Comparison of ENCODE assay signal across 28 cellular contexts in genomic region chr19:2277138-2277537, GRCh38. TPM values are rescaled to one million over a fixed set of nuclear protein-coding genes. Genes with fewer than 3 reads are reported as not detected.
DNase-seq lines count a peak whose midpoint lies in the region; ATAC-seq and TF ChIP-seq lines count a peak whose summit lies in the region.
"Had no signal": no experiment of that assay in that cellular context is flagged by ENCODE, and none has a peak within 500 bp of the region (broad histone marks: within the 10 kb centered on the region; RNA-seq: fewer than 3 reads in every experiment).

No MANE protein-coding gene starts in this region.

- no peaks in the 10 kb centered on the region for H3K9me3 Mint-ChIP-seq in activated T-cell treated with anti-CD3 and anti-CD28 coated beads, Interleukin-2, amount 50 U/mL, for 24 hours
- peaks cover 0 to 15% (median 0%) of the 10 kb centered on the region in 8 donors for H3K9me3 Mint-ChIP-seq in CD4-positive, alpha-beta memory T cell
- H3K9me3 Mint-ChIP-seq in activated T-helper 1 cell treated with anti-CD3 and anti-CD28 coated beads, Interleukin-12 subunit alpha, Interleukin-12 subunit beta, Interleukin-2, Interleukin-4 antibody, amounts not matched to agents 30 ng/mL and 10 ng/mL and 1 ng/mL, durations not matched to agents 14 hours and 24 hours and 36 hours: no peaks in the 10 kb centered on the region
- no peaks in the 10 kb centered on the region for H3K9me3 Mint-ChIP-seq in neural crest cell
- H3K9me3 Mint-ChIP-seq: activated B cell treated with CpG ODN at 0.5 μM for 24 hours had no signal

- POLR2A ChIA-PET in CD4-positive, alpha-beta memory T cell (lab: Charles Lee; ENCODE audit: partially characterized antibody): interaction anchor here (0.5 to 13.8 kb wide), 6 partner anchors 12 to 133 kb away, joined by 4 to 167 read pairs (median 4); partner anchors contain the start of genes AMH and JSRP1

- peaks cover 31% of the 10 kb centered on the region for H3K36me3 Mint-ChIP-seq in activated T-cell treated with anti-CD3 and anti-CD28 coated beads, Interleukin-2, amount 50 U/mL, for 24 hours (ENCODE audit: low read depth)
- H3K36me3 Mint-ChIP-seq in CD4-positive, alpha-beta memory T cell: peaks cover 10 to 19% of the 10 kb centered on the region in 2 donors
- peaks cover 22% of the 10 kb centered on the region for H3K36me3 Mint-ChIP-seq in activated T-helper 1 cell treated with anti-CD3 and anti-CD28 coated beads, Interleukin-12 subunit alpha, Interleukin-12 subunit beta, Interleukin-2, Interleukin-4 antibody, amounts not matched to agents 30 ng/mL and 10 ng/mL and 1 ng/mL, durations not matched to agents 14 hours and 24 hours and 36 hours (ENCODE audit: low read depth)
- H3K36me3 Mint-ChIP-seq in neural crest cell (ENCODE audit: low read depth): peaks cover 8% of the 10 kb centered on the region

- no peak overlapping the region for H3K4me3 Mint-ChIP-seq in activated T-cell treated with anti-CD3 and anti-CD28 coated beads, Interleukin-2, amount 50 U/mL, for 24 hours
- H3K4me3 Mint-ChIP-seq in CD4-positive, alpha-beta memory T cell: peak overlapping the region in 2 of 8 donors; percentile 40 to 57
- no peak overlapping the region for H3K4me3 Mint-ChIP-seq in activated T-helper 1 cell treated with anti-CD3 and anti-CD28 coated beads, Interleukin-12 subunit alpha, Interleukin-12 subunit beta, Interleukin-2, Interleukin-4 antibody, amounts not matched to agents 30 ng/mL and 10 ng/mL and 1 ng/mL, durations not matched to agents 14 hours and 24 hours and 36 hours
- H3K4me3 Mint-ChIP-seq in neural crest cell: peak overlapping the region; percentile 25
- H3K4me3 Mint-ChIP-seq: activated B cell treated with CpG ODN at 0.5 μM for 24 hours had no signal

- H3K4me1 ChIP-seq in CD4-positive, alpha-beta memory T cell (ENCODE audit: insufficient read depth, low read length): peaks cover 32% of the 10 kb centered on the region

- peak overlapping the region; percentile 77 for H3K27ac Mint-ChIP-seq in activated T-cell treated with anti-CD3 and anti-CD28 coated beads, Interleukin-2, amount 50 U/mL, for 24 hours
- peak overlapping the region in 4 of 7 donors; percentile 64 to 91 (median 76) for H3K27ac Mint-ChIP-seq in CD4-positive, alpha-beta memory T cell
- peak overlapping the region; percentile 29 for H3K27ac Mint-ChIP-seq in activated T-helper 1 cell treated with anti-CD3 and anti-CD28 coated beads, Interleukin-12 subunit alpha, Interleukin-12 subunit beta, Interleukin-2, Interleukin-4 antibody, amounts not matched to agents 30 ng/mL and 10 ng/mL and 1 ng/mL, durations not matched to agents 14 hours and 24 hours and 36 hours
- no peak overlapping the region for H3K27ac Mint-ChIP-seq in neural crest cell (ENCODE audit: unreplicated experiment)
- H3K27ac Mint-ChIP-seq: activated B cell treated with CpG ODN at 0.5 μM for 24 hours had no signal

- intact Hi-C loops in CD4-positive, alpha-beta memory T cell (cut with micrococcal nuclease): no loop called here
- intact Hi-C loops in activated T-helper 1 cell treated with anti-CD3 and anti-CD28 coated beads, Interleukin-12 subunit alpha, Interleukin-12 subunit beta, Interleukin-2, Interleukin-4 antibody, amounts not matched to agents 30 ng/mL and 10 ng/mL and 1 ng/mL, durations not matched to agents 14 hours and 24 hours and 36 hours (cut with micrococcal nuclease): loop anchor here (10.0 kb wide), 1 partner anchor 338 kb away; no protein-coding TSS in a partner anchor

- DNase-seq in activated T-cell treated with anti-CD3 and anti-CD28 coated beads, Interleukin-2, amount 50 U/mL, for 24 hours: no peak
- no peak for DNase-seq in activated T-cell treated with anti-CD3 and anti-CD28 coated beads, Interleukin-2, amount 50 U/mL, for 1 hour
- DNase-seq in CD4-positive, alpha-beta memory T cell: peak in 1 of 5 donors; percentile 18
- no peak for DNase-seq in activated T-helper 1 cell treated with anti-CD3 and anti-CD28 coated beads, Interleukin-12 subunit alpha, Interleukin-12 subunit beta, Interleukin-2, Interleukin-4 antibody, amounts not matched to agents 30 ng/mL and 10 ng/mL and 1 ng/mL, durations not matched to agents 14 hours and 24 hours and 36 hours (ENCODE audit: low spot score)
- DNase-seq in neural crest cell (ENCODE audit: low read depth, low spot score): no peak
- no peak for DNase-seq in NK-92 treated with Interleukin-12 subunit alpha and Interleukin-12 subunit beta, amount 100 ng/mL, for 24 hours (lab: John Stamatoyannopoulos, UW)
- DNase-seq: 8988T; activated B cell treated with CpG ODN at 0.5 μM for 24 hours; adrenal gland; body of pancreas; IMR-90; left ventricle myocardium superior; NCI-H1105; NCI-H1930; NCI-H524; PC-9; SIG-M5; stimulated activated CD4-positive, alpha-beta T cell treated with anti-CD3 and anti-CD28 coated beads, Interleukin-12 subunit alpha, Interleukin-12 subunit beta, amount 100 ng/mL, for 4 hours; stimulated activated CD4-positive, alpha-beta T cell treated with anti-CD3 and anti-CD28 coated beads, Interleukin-4, amount 100 ng/mL, for 1 hour had no signal

- H3K9me3 ChIP-seq in CD4-positive, alpha-beta memory T cell (ENCODE audit: control insufficient read depth in 1 of 2, low read length in 2 of 2): no peaks in the 10 kb centered on the region
- H3K9me3 ChIP-seq: adrenal gland, body of pancreas, suprapubic skin had no signal

- H3K27me3 ChIP-seq in CD4-positive, alpha-beta memory T cell (ENCODE audit: insufficient read depth, low read length): no peaks in the 10 kb centered on the region
- H3K27me3 ChIP-seq: adrenal gland, body of pancreas, suprapubic skin had no signal

- H3K4me1 Mint-ChIP-seq in activated T-cell treated with anti-CD3 and anti-CD28 coated beads, Interleukin-2, amount 50 U/mL, for 24 hours (ENCODE audit: low read depth): peaks cover 33% of the 10 kb centered on the region
- H3K4me1 Mint-ChIP-seq in CD4-positive, alpha-beta memory T cell: peaks cover 20 to 40% (median 30%) of the 10 kb centered on the region in 4 donors
- peaks cover 18% of the 10 kb centered on the region for H3K4me1 Mint-ChIP-seq in activated T-helper 1 cell treated with anti-CD3 and anti-CD28 coated beads, Interleukin-12 subunit alpha, Interleukin-12 subunit beta, Interleukin-2, Interleukin-4 antibody, amounts not matched to agents 30 ng/mL and 10 ng/mL and 1 ng/mL, durations not matched to agents 14 hours and 24 hours and 36 hours (ENCODE audit: low read depth)
- peaks cover 19% of the 10 kb centered on the region for H3K4me1 Mint-ChIP-seq in neural crest cell

- no peak overlapping the region for H3K4me3 ChIP-seq in CD4-positive, alpha-beta memory T cell (ENCODE audit: low read length in 2 of 2)
- H3K4me3 ChIP-seq: adrenal gland, body of pancreas, PC-9, suprapubic skin had no signal

- no peaks in the 10 kb centered on the region for H3K27me3 Mint-ChIP-seq in activated T-cell treated with anti-CD3 and anti-CD28 coated beads, Interleukin-2, amount 50 U/mL, for 24 hours
- no peaks in the 10 kb centered on the region for H3K27me3 Mint-ChIP-seq in CD4-positive, alpha-beta memory T cell
- no peaks in the 10 kb centered on the region for H3K27me3 Mint-ChIP-seq in activated T-helper 1 cell treated with anti-CD3 and anti-CD28 coated beads, Interleukin-12 subunit alpha, Interleukin-12 subunit beta, Interleukin-2, Interleukin-4 antibody, amounts not matched to agents 30 ng/mL and 10 ng/mL and 1 ng/mL, durations not matched to agents 14 hours and 24 hours and 36 hours (ENCODE audit: insufficient read depth)
- H3K27me3 Mint-ChIP-seq in neural crest cell (ENCODE audit: low read depth): peaks cover 13% of the 10 kb centered on the region
- H3K27me3 Mint-ChIP-seq: activated B cell treated with CpG ODN at 0.5 μM for 24 hours had no signal

- no peak for TF ChIP-seq CTCF in neural crest cell (conservative IDR thresholded peaks at IDR 0.05)

- no peak for TF ChIP-seq POLR2A in GM18505 (IDR thresholded peaks at IDR 0.05; ENCODE audit: borderline replicate concordance, extremely low read depth, insufficient read depth, insufficient read length)

- CTCF ChIA-PET in CD4-positive, alpha-beta memory T cell (lab: Charles Lee; ENCODE audit: partially characterized antibody): interaction anchor here (0.7 to 7.1 kb wide), 4 partner anchors 9 to 121 kb away, joined by 3 to 81 read pairs (median 3); no protein-coding TSS in a partner anchor

- no peak overlapping the region for H3K27ac ChIP-seq in CD4-positive, alpha-beta memory T cell (ENCODE audit: low read depth, low read length)
- H3K27ac ChIP-seq: adrenal gland, body of pancreas, PC-9, suprapubic skin had no signal

- ATAC-seq in GM18505 (IDR thresholded peaks at IDR 0.05; ENCODE audit: unreplicated experiment) (no peak), GM21529 (IDR thresholded peaks at IDR 0.05; ENCODE audit: unreplicated experiment) (no peak)
- ATAC-seq: body of pancreas, left ventricle myocardium superior, sciatic nerve had no signal

- peaks cover 6% of the 10 kb centered on the region for H3K36me3 ChIP-seq in CD4-positive, alpha-beta memory T cell (ENCODE audit: insufficient read depth, low read length)

RNA-seq across cellular contexts. Expression of gene PEAK3, which starts 4.8 kb away (rescaled TPM):
- total RNA-seq in CD4-positive, alpha-beta memory T cell: under 1 TPM in 1 of 2 experiments, not detected in 1; 0.11 TPM
- under 1 TPM; 0.07 TPM for polyA plus RNA-seq in CD4-positive, alpha-beta memory T cell
- total RNA-seq in activated T-helper 1 cell treated with anti-CD3 and anti-CD28 coated beads, Interleukin-12 subunit alpha, Interleukin-12 subunit beta, Interleukin-2, Interleukin-4 antibody, amounts not matched to agents 30 ng/mL and 10 ng/mL and 1 ng/mL, durations not matched to agents 14 hours and 24 hours and 36 hours: 0.07 and 0.16 TPM in 2 replicates
- not detected in 2 replicates for total RNA-seq in neural crest cell
- total RNA-seq: glomerular endothelial cell, PC-9, urinary bladder had no signal
- polyA plus RNA-seq: keratinocyte had no signal

RNA-seq across cellular contexts. Expression of gene JSRP1, which starts 20.9 kb away (rescaled TPM):
- total RNA-seq in CD4-positive, alpha-beta memory T cell: 1 to 10 TPM; 1.3 to 1.5 TPM
- 1 to 10 TPM; 1.1 to 1.7 TPM for polyA plus RNA-seq in CD4-positive, alpha-beta memory T cell
- total RNA-seq in activated T-helper 1 cell treated with anti-CD3 and anti-CD28 coated beads, Interleukin-12 subunit alpha, Interleukin-12 subunit beta, Interleukin-2, Interleukin-4 antibody, amounts not matched to agents 30 ng/mL and 10 ng/mL and 1 ng/mL, durations not matched to agents 14 hours and 24 hours and 36 hours: 0.34 TPM in 1 of 2 replicates, not detected in the other
- total RNA-seq in neural crest cell: 0.40 and 0.71 TPM in 2 replicates
- total RNA-seq: body of pancreas, H4, IMR-90, left ventricle myocardium superior, sciatic nerve, suprapubic skin had no signal
- polyA plus RNA-seq: IMR-90, keratinocyte had no signal

RNA-seq across cellular contexts. Expression of gene AMH, which starts 28.0 kb away (rescaled TPM):
- 10 to 100 TPM in 1 of 2 experiments, 1 to 10 TPM in 1; 7.5 to 12.7 TPM for total RNA-seq in CD4-positive, alpha-beta memory T cell
- not detected for polyA plus RNA-seq in CD4-positive, alpha-beta memory T cell
- 2.2 and 4.5 TPM in 2 replicates for total RNA-seq in activated T-helper 1 cell treated with anti-CD3 and anti-CD28 coated beads, Interleukin-12 subunit alpha, Interleukin-12 subunit beta, Interleukin-2, Interleukin-4 antibody, amounts not matched to agents 30 ng/mL and 10 ng/mL and 1 ng/mL, durations not matched to agents 14 hours and 24 hours and 36 hours
- 71.6 and 79.1 TPM in 2 replicates for total RNA-seq in neural crest cell
- total RNA-seq: IMR-90, urinary bladder had no signal

RNA-seq across cellular contexts. Expression of gene LINGO3, which starts 30.8 kb away (rescaled TPM):
- total RNA-seq in CD4-positive, alpha-beta memory T cell: under 1 TPM; 0.73 to 0.75 TPM
- polyA plus RNA-seq in CD4-positive, alpha-beta memory T cell: 1 to 10 TPM in 1 of 2 donors, under 1 TPM in 1; 0.46 to 7.1 TPM
- total RNA-seq in activated T-helper 1 cell treated with anti-CD3 and anti-CD28 coated beads, Interleukin-12 subunit alpha, Interleukin-12 subunit beta, Interleukin-2, Interleukin-4 antibody, amounts not matched to agents 30 ng/mL and 10 ng/mL and 1 ng/mL, durations not matched to agents 14 hours and 24 hours and 36 hours: 0.18 and 0.24 TPM in 2 replicates
- not detected in 2 replicates for total RNA-seq in neural crest cell
- total RNA-seq: body of pancreas, chondrocyte, glomerular endothelial cell, IMR-90, left ventricle myocardium superior, PC-9, sciatic nerve, suprapubic skin, urinary bladder had no signal
- polyA plus RNA-seq: adrenal gland, IMR-90, keratinocyte had no signal

RNA-seq across cellular contexts. Expression of gene SF3A2, which starts 40.5 kb away (rescaled TPM):
- 100 to 1,000 TPM; 140 to 141 TPM for total RNA-seq in CD4-positive, alpha-beta memory T cell
- polyA plus RNA-seq in CD4-positive, alpha-beta memory T cell: 10 to 100 TPM in 1 of 2 donors, 1 to 10 TPM in 1; 8.3 to 37.8 TPM
- total RNA-seq in activated T-helper 1 cell treated with anti-CD3 and anti-CD28 coated beads, Interleukin-12 subunit alpha, Interleukin-12 subunit beta, Interleukin-2, Interleukin-4 antibody, amounts not matched to agents 30 ng/mL and 10 ng/mL and 1 ng/mL, durations not matched to agents 14 hours and 24 hours and 36 hours: 153 and 169 TPM in 2 replicates
- total RNA-seq in neural crest cell: 186 and 189 TPM in 2 replicates
